ENCODE assay signal across 2 cellular contexts in genomic region chr16:681746-682427, GRCh38.
TF ChIP-seq lines count a peak whose summit lies in the region.

No MANE protein-coding gene starts in this region.

TF ChIP-seq in GM12891, 5 proteins besides CTCF, POLR2A, EP300 and RAD21:
- TF ChIP-seq PAX5 (IDR thresholded peaks at IDR 0.05; ENCODE audit: insufficient read depth, low read length, severe bottlenecking), result no peak
- no peak for TF ChIP-seq POLR2AphosphoS5 (IDR thresholded peaks at IDR 0.05; ENCODE audit: low read depth, low read length)
- no peak for TF ChIP-seq POU2F2 (IDR thresholded peaks at IDR 0.05; ENCODE audit: low read depth, low read length)
- no peak for TF ChIP-seq SPI1 (IDR thresholded peaks at IDR 0.05; ENCODE audit: low read depth, low read length)
- no peak for TF ChIP-seq TAF1 (IDR thresholded peaks at IDR 0.05; ENCODE audit: low read depth, low read length)

TF ChIP-seq in H1, 55 proteins besides CTCF, POLR2A, EP300 and RAD21:
- TF ChIP-seq CTBP2 (IDR thresholded peaks at IDR 0.05; ENCODE audit: borderline replicate concordance, insufficient read depth, insufficient read length, low read length), result no peak
- no peak for TF ChIP-seq ATF3 (IDR thresholded peaks at IDR 0.05; ENCODE audit: insufficient read depth, low read depth, low read length)
- no peak for TF ChIP-seq SUZ12 (IDR thresholded peaks at IDR 0.05; ENCODE audit: low read length)
- no peak for TF ChIP-seq FOSL1 (IDR thresholded peaks at IDR 0.05; ENCODE audit: insufficient read depth, low read depth, low read length)
- TF ChIP-seq TAF7 (optimal IDR thresholded peaks at IDR 0.05; ENCODE audit: borderline replicate concordance, low read depth, low read length), result no peak
- TF ChIP-seq GTF2F1 (IDR thresholded peaks at IDR 0.05; ENCODE audit: borderline replicate concordance, low read depth, low read length), result no peak
- TF ChIP-seq BCL11A (IDR thresholded peaks at IDR 0.05; ENCODE audit: low read depth in 2 of 2, low read length in 2 of 2), result no peak
- no peak for TF ChIP-seq SIN3A (conservative IDR thresholded peaks at IDR 0.05 in 1 of 2, IDR thresholded peaks at IDR 0.05 in 1 of 2; ENCODE audit: low read depth in 1 of 2, low read length in 2 of 2)
- TF ChIP-seq SRF (IDR thresholded peaks at IDR 0.05; ENCODE audit: low read depth, low read length), result no peak
- TF ChIP-seq RNF2 (IDR thresholded peaks at IDR 0.05; ENCODE audit: borderline replicate concordance, low read depth, low read length, missing control alignments, poor library complexity, severe bottlenecking), result no peak
- no peak for TF ChIP-seq TBP (IDR thresholded peaks at IDR 0.05; ENCODE audit: low read depth, low read length)
- no peak for TF ChIP-seq CBX8 (IDR thresholded peaks at IDR 0.05; ENCODE audit: borderline replicate concordance, low read depth, low read length)
- TF ChIP-seq CBX5 (IDR thresholded peaks at IDR 0.05; ENCODE audit: low read depth, low read length), result no peak
- TF ChIP-seq POLR2AphosphoS5 (IDR thresholded peaks at IDR 0.05; ENCODE audit: low read depth, low read length), result no peak; the same call in 1 of the 2 replicates
- no peak for TF ChIP-seq USF2 (IDR thresholded peaks at IDR 0.05; ENCODE audit: low read length)
- TF ChIP-seq SP2 (IDR thresholded peaks at IDR 0.05; ENCODE audit: low read length), result no peak
- TF ChIP-seq TCF12 (IDR thresholded peaks at IDR 0.05; ENCODE audit: low read depth, low read length), result no peak
